ENCODE assay signal across 26 cellular contexts in genomic region chr5:56984445-56984844, GRCh38. TPM values are rescaled to one million over a fixed set of nuclear protein-coding genes. Genes with fewer than 3 reads are reported as not detected.
A peak's percentile ranks its signal among the peaks of the same experiment; 100 is the strongest.
DNase-seq lines count a peak whose midpoint lies in the region; ATAC-seq, FAIRE-seq and TF ChIP-seq lines count a peak whose summit lies in the region.
"Had no signal": no experiment of that assay in that cellular context is flagged by ENCODE, and none has a peak within 500 bp of the region (broad histone marks: within the 10 kb centered on the region; RNA-seq: fewer than 3 reads in every experiment).

No MANE protein-coding gene starts in this region.

- DNase-seq in GM18507 (ENCODE audit: extremely low spot score, insufficient read length, low read depth) (no peak), foreskin melanocyte (peak; percentile 32), pancreas (no peak), NCI-H2107 treated with DMSO at 0.1 percent for 48 hours (lab: John Stamatoyannopoulos, UW; ENCODE audit: unreplicated experiment) (no peak), NCI-H2081 (lab: John Stamatoyannopoulos, UW) (no peak)
- peak; percentile 17 for DNase-seq in T-helper 2 cell treated with Interferon-gamma antibody and Interleukin-4, amounts not matched to agents 5 μg/mL and 100 μg/mL, for 36 hours (ENCODE audit: low spot score)
- DNase-seq: activated CD4-positive, CD25-positive, alpha-beta regulatory T cell; CD8-positive, alpha-beta T cell; cortex of kidney; endodermal cell; esophagus squamous epithelium; GM23248; left cardiac atrium; NCI-H1105 treated with DMSO at 0.1 percent for 48 hours; NCI-H2081 treated with DMSO at 0.1 percent for 48 hours; small intestine; stimulated activated CD4-positive, alpha-beta T cell treated with anti-CD3 and anti-CD28 coated beads, Interleukin-2, amount 100 ng/mL, for 48 hours had no signal

- peak overlapping the region in 9 of 11 experiments; percentile 16 to 74 (median 33); a peak in 11 of 22 replicates for H3K4me2 ChIP-seq in BLaER1 treated with 17β-estradiol and CSF1 and Interleukin-3, amounts not matched to agents 10 nM and 100 nM

- peaks cover 17 to 59% (median 46%) of the 10 kb centered on the region in 10 experiments for H3K4me1 ChIP-seq in BLaER1 treated with 17β-estradiol and CSF1 and Interleukin-3, amounts not matched to agents 10 nM and 100 nM
- no peaks in the 10 kb centered on the region for H3K4me1 ChIP-seq in pancreas
- H3K4me1 ChIP-seq: esophagus squamous epithelium, tibial nerve had no signal

- 82 to 86% methylated on average over 1 of the region's 1 CpG for WGBS in pancreas, 2 donors

- no peak for TF ChIP-seq CTCF in pancreas (IDR thresholded peaks at IDR 0.05)

- H3K9ac ChIP-seq in BLaER1 treated with 17β-estradiol and CSF1 and Interleukin-3, amounts not matched to agents 10 nM and 100 nM: no peak overlapping the region
- H3K9ac ChIP-seq: GM23248 had no signal

- no peak for ATAC-seq in pancreas
- ATAC-seq: CD8-positive, alpha-beta T cell; left cardiac atrium; SK-N-SH treated with all-trans-retinoic acid at 6 μM for 48 hours had no signal

- no peaks in the 10 kb centered on the region for H3K9me3 Mint-ChIP-seq in T-helper 2 cell treated with Interferon-gamma antibody and Interleukin-4, amounts not matched to agents 5 μg/mL and 100 μg/mL, for 36 hours
- H3K9me3 Mint-ChIP-seq: activated T-helper 2 cell treated with anti-CD3 and anti-CD28 coated beads, Interferon-gamma antibody, Interleukin-2, Interleukin-4, amounts not matched to agents 10 μg/mL and 5 μg/mL and 100 μg/mL, durations not matched to agents 14 hours and 24 hours and 36 hours; CD8-positive, alpha-beta T cell; endodermal cell; memory B cell; stimulated activated naive CD8-positive, alpha-beta T cell treated with anti-CD3 and anti-CD28 coated beads, Interleukin-15, amount 100 ng/mL, for 72 hours had no signal

- no peak overlapping the region for H3K4me3 ChIP-seq in BLaER1 treated with 17β-estradiol and CSF1 and Interleukin-3, amounts not matched to agents 10 nM and 100 nM
- no peak overlapping the region for H3K4me3 ChIP-seq in pancreas
- H3K4me3 ChIP-seq: cardiac muscle cell, esophagus squamous epithelium, GM23248, tibial nerve had no signal

- no peaks in the 10 kb centered on the region for H3K36me3 ChIP-seq in BLaER1 treated with 17β-estradiol and CSF1 and Interleukin-3, amounts not matched to agents 10 nM and 100 nM
- H3K36me3 ChIP-seq in pancreas: no peaks in the 10 kb centered on the region
- H3K36me3 ChIP-seq: cardiac muscle cell, esophagus squamous epithelium, tibial nerve had no signal

- H3K36me3 Mint-ChIP-seq in T-helper 2 cell treated with Interferon-gamma antibody and Interleukin-4, amounts not matched to agents 5 μg/mL and 100 μg/mL, for 36 hours (ENCODE audit: low read depth): no peaks in the 10 kb centered on the region
- H3K36me3 Mint-ChIP-seq: CD8-positive, alpha-beta T cell; memory B cell had no signal

- H4K20me1 ChIP-seq in BLaER1 treated with 17β-estradiol and CSF1 and Interleukin-3, amounts not matched to agents 10 nM and 100 nM: no peaks in the 10 kb centered on the region

- H3K4me3 Mint-ChIP-seq in T-helper 2 cell treated with Interferon-gamma antibody and Interleukin-4, amounts not matched to agents 5 μg/mL and 100 μg/mL, for 36 hours: no peak overlapping the region
- H3K4me3 Mint-ChIP-seq: CD8-positive, alpha-beta T cell; endodermal cell; memory B cell; stimulated activated naive CD8-positive, alpha-beta T cell treated with anti-CD3 and anti-CD28 coated beads, Interleukin-15, amount 100 ng/mL, for 72 hours had no signal

- H3K27ac Mint-ChIP-seq in T-helper 2 cell treated with Interferon-gamma antibody and Interleukin-4, amounts not matched to agents 5 μg/mL and 100 μg/mL, for 36 hours: no peak overlapping the region
- H3K27ac Mint-ChIP-seq: activated T-helper 2 cell treated with anti-CD3 and anti-CD28 coated beads, Interferon-gamma antibody, Interleukin-2, Interleukin-4, amounts not matched to agents 10 μg/mL and 5 μg/mL and 100 μg/mL, durations not matched to agents 14 hours and 24 hours and 36 hours; CD8-positive, alpha-beta T cell; endodermal cell; memory B cell; stimulated activated naive CD8-positive, alpha-beta T cell treated with anti-CD3 and anti-CD28 coated beads, Interleukin-15, amount 100 ng/mL, for 72 hours had no signal

- intact Hi-C loops in pancreas (cut with DNase I): no loop called here

- no peaks in the 10 kb centered on the region for H3K27me3 ChIP-seq in BLaER1 treated with 17β-estradiol and CSF1 and Interleukin-3, amounts not matched to agents 10 nM and 100 nM
- H3K27me3 ChIP-seq in pancreas: no peaks in the 10 kb centered on the region
- H3K27me3 ChIP-seq: esophagus squamous epithelium, tibial nerve had no signal

- peaks cover 0 to 6% (median 0%) of the 10 kb centered on the region in 11 experiments; a peak in 2 of 22 replicates for H3K9me3 ChIP-seq in BLaER1 treated with 17β-estradiol and CSF1 and Interleukin-3, amounts not matched to agents 10 nM and 100 nM (replicated peaks in 1 of 11)
- H3K9me3 ChIP-seq in pancreas: no peaks in the 10 kb centered on the region
- H3K9me3 ChIP-seq: esophagus squamous epithelium, tibial nerve had no signal

- peaks cover 12% of the 10 kb centered on the region for H3K27me3 Mint-ChIP-seq in T-helper 2 cell treated with Interferon-gamma antibody and Interleukin-4, amounts not matched to agents 5 μg/mL and 100 μg/mL, for 36 hours (ENCODE audit: low read depth)
- H3K27me3 Mint-ChIP-seq: memory B cell had no signal

- peak overlapping the region in 1 of 11 experiments; percentile 17; a peak in 1 of 22 replicates for H3K27ac ChIP-seq in BLaER1 treated with 17β-estradiol and CSF1 and Interleukin-3, amounts not matched to agents 10 nM and 100 nM
- no peak overlapping the region for H3K27ac ChIP-seq in pancreas
- H3K27ac ChIP-seq: cardiac muscle cell, esophagus squamous epithelium, GM23248, HL-60, RWPE1, tibial nerve had no signal

- H3K4me1 Mint-ChIP-seq in T-helper 2 cell treated with Interferon-gamma antibody and Interleukin-4, amounts not matched to agents 5 μg/mL and 100 μg/mL, for 36 hours (ENCODE audit: low read depth): peaks cover 24% of the 10 kb centered on the region

- FAIRE-seq in GM18507 (lab: Jason Lieb, UNC) (peak; percentile 80), pancreas (lab: Jason Lieb, UNC) (no peak)
- FAIRE-seq: small intestine had no signal

RNA-seq across cellular contexts. Expression of gene MIER3, which starts 32.5 kb away (rescaled TPM):
- total RNA-seq in pancreas: 10 to 100 TPM in 2 of 6 donors, 1 to 10 TPM in 4; 7.3 to 16.3 (median 8.6) TPM
- 1 to 10 TPM; 3.8 to 6.7 TPM for polyA plus RNA-seq in pancreas

Comparison
In these comparisons a context has a peak if more than half of its experiments do, and no peak if none do; other contexts are left out.
1. DNase-seq: peak in T-helper 2 cell treated with Interferon-gamma antibody and Interleukin-4, amounts not matched to agents 5 μg/mL and 100 μg/mL, for 36 hours (single experiment) and foreskin melanocyte (single experiment); none in GM18507 (single experiment), pancreas (0 of 6), NCI-H2107 treated with DMSO at 0.1 percent for 48 hours (single experiment) and NCI-H2081 (0 of 2).